Comparison of ENCODE assay signal across 8 cellular contexts in genomic region chr19:47348819-47349795, GRCh38. TPM values are rescaled to one million over a fixed set of nuclear protein-coding genes. Genes with fewer than 3 reads are reported as not detected.
DNase-seq lines count a peak whose midpoint lies in the region; ATAC-seq and TF ChIP-seq lines count a peak whose summit lies in the region.

TSS of gene DHX34 (plus strand) at chr19:47349315. CDS start at chr19:47353031, 3,716 bp downstream.

- H3K27me3 Mint-ChIP-seq in T-helper 1 cell treated with Interleukin-12 subunit alpha and Interleukin-12 subunit beta and Interleukin-4 antibody, amounts not matched to agents 30 μg/mL and 1 μg/mL, for 36 hours (ENCODE audit: low read depth): no peaks in the 10 kb centered on the region
- no peaks in the 10 kb centered on the region for H3K27me3 Mint-ChIP-seq in progenitor cell of endocrine pancreas

- peak; percentile 93 for TF ChIP-seq CTCF in GM13977 (IDR thresholded peaks at IDR 0.05; ENCODE audit: extremely low read depth, insufficient read depth, missing control alignments)
- TF ChIP-seq CTCF in progenitor cell of endocrine pancreas (IDR thresholded peaks at IDR 0.05; ENCODE audit: unreplicated experiment): peak; percentile 99

- peak within 1 kb of the TSS; percentile 99 for H3K4me3 Mint-ChIP-seq in T-helper 1 cell treated with Interleukin-12 subunit alpha and Interleukin-12 subunit beta and Interleukin-4 antibody, amounts not matched to agents 30 μg/mL and 1 μg/mL, for 36 hours
- peak within 1 kb of the TSS; percentile 99 for H3K4me3 Mint-ChIP-seq in progenitor cell of endocrine pancreas (ENCODE audit: low read depth)

- 3% methylated on average over 63 of the region's 63 CpGs for WGBS in urinary bladder

- intact Hi-C loops in left cardiac atrium (cut with DNase I): no loop called here

- no peaks in the 10 kb centered on the region for H3K9me3 Mint-ChIP-seq in T-helper 1 cell treated with Interleukin-12 subunit alpha and Interleukin-12 subunit beta and Interleukin-4 antibody, amounts not matched to agents 30 μg/mL and 1 μg/mL, for 36 hours
- no peaks in the 10 kb centered on the region for H3K9me3 Mint-ChIP-seq in progenitor cell of endocrine pancreas (ENCODE audit: low read depth)

- H3K27ac Mint-ChIP-seq in T-helper 1 cell treated with Interleukin-12 subunit alpha and Interleukin-12 subunit beta and Interleukin-4 antibody, amounts not matched to agents 30 μg/mL and 1 μg/mL, for 36 hours: peak within 1 kb of the TSS; percentile 95
- peak within 1 kb of the TSS; percentile 93 for H3K27ac Mint-ChIP-seq in progenitor cell of endocrine pancreas

- ATAC-seq in HG02884 (IDR thresholded peaks at IDR 0.05; ENCODE audit: unreplicated experiment) (peak; percentile 89), left cardiac atrium (peak; percentile 100)

- no peaks in the 10 kb centered on the region for H3K4me1 ChIP-seq in urinary bladder (ENCODE audit: insufficient read depth)

- H3K36me3 ChIP-seq in urinary bladder (ENCODE audit: insufficient read depth): peaks cover 2% of the 10 kb centered on the region

- H3K4me1 Mint-ChIP-seq in T-helper 1 cell treated with Interleukin-12 subunit alpha and Interleukin-12 subunit beta and Interleukin-4 antibody, amounts not matched to agents 30 μg/mL and 1 μg/mL, for 36 hours (ENCODE audit: low read depth): peaks cover 24% of the 10 kb centered on the region
- peaks cover 18% of the 10 kb centered on the region for H3K4me1 Mint-ChIP-seq in progenitor cell of endocrine pancreas (ENCODE audit: low read depth)

- peak within 1 kb of the TSS; percentile 68 for H3K4me3 ChIP-seq in urinary bladder (ENCODE audit: low read depth, low read length)

- H3K36me3 Mint-ChIP-seq in T-helper 1 cell treated with Interleukin-12 subunit alpha and Interleukin-12 subunit beta and Interleukin-4 antibody, amounts not matched to agents 30 μg/mL and 1 μg/mL, for 36 hours (ENCODE audit: low read depth): peaks cover 4% of the 10 kb centered on the region
- H3K36me3 Mint-ChIP-seq in progenitor cell of endocrine pancreas (ENCODE audit: insufficient read depth): peaks cover 10% of the 10 kb centered on the region

- in situ Hi-C loops in GM13977 (cut with MboI; ENCODE audit: low pct_unique_long_range_greater_than_20kb, low sequenced_read_pairs, unreplicated experiment): no loop called here

- DNase-seq in GM13977 (ENCODE audit: low spot score): peak; percentile 100
- DNase-seq in NCI-H1694 (lab: John Stamatoyannopoulos, UW): peak; percentile 96
- peak; percentile 73 to 98 (median 94) for DNase-seq in amygdala (lab: John Stamatoyannopoulos, UW)
- peak; percentile 99 for DNase-seq in left cardiac atrium
- peak; percentile 97 for DNase-seq in progenitor cell of endocrine pancreas (ENCODE audit: low spot score, unreplicated experiment)

- no peak within 1 kb of the TSS for H3K27ac ChIP-seq in urinary bladder (ENCODE audit: low read depth)

RNA-seq across cellular contexts. Expression of gene DHX34, which starts in this region (rescaled TPM):
- total RNA-seq in left cardiac atrium: 1 to 10 TPM; 5.9 to 6.8 TPM
- 37.7 and 42.1 TPM in 2 replicates for total RNA-seq in progenitor cell of endocrine pancreas
- total RNA-seq in urinary bladder: 9.5 TPM
- 13.9 TPM for polyA plus RNA-seq in urinary bladder
